Comparison of ENCODE assay signal across 26 cellular contexts in genomic region chr2:42112418-42112817, GRCh38.
"Had no signal": no experiment of that assay in that cellular context is flagged by ENCODE, and none has a peak within 500 bp of the region (broad histone marks: within the 10 kb centered on the region; RNA-seq: fewer than 3 reads in every experiment).

No MANE protein-coding gene starts in this region.

- H3K4me1 ChIP-seq: body of pancreas had no signal

- H3K36me3 ChIP-seq: adrenal gland, gastroesophageal sphincter, left ventricle myocardium inferior, spleen, vagina had no signal

- H2AFZ ChIP-seq: hepatocyte had no signal

- H3K4me3 ChIP-seq: adrenal gland, body of pancreas, coronary artery, dorsolateral prefrontal cortex, gastroesophageal sphincter, hepatocyte, left ventricle myocardium inferior, lung, spleen, vagina had no signal

- H3K9me3 Mint-ChIP-seq: activated B cell treated with CpG ODN at 0.5 μM for 24 hours; activated CD8-positive, alpha-beta T cell treated with anti-CD3 and anti-CD28 coated beads for 36 hours; activated naive CD8-positive, alpha-beta T cell treated with anti-CD3 and anti-CD28 coated beads for 36 hours; naive thymus-derived CD8-positive, alpha-beta T cell; type B pancreatic cell had no signal

- H3K4me3 Mint-ChIP-seq: activated B cell treated with CpG ODN at 0.5 μM for 24 hours; activated CD8-positive, alpha-beta T cell treated with anti-CD3 and anti-CD28 coated beads for 36 hours; activated naive CD8-positive, alpha-beta T cell treated with anti-CD3 and anti-CD28 coated beads for 36 hours; type B pancreatic cell had no signal

- H3K27me3 ChIP-seq: adrenal gland, body of pancreas, dorsolateral prefrontal cortex, gastroesophageal sphincter, hepatocyte, spleen, vagina had no signal

- H3K27ac Mint-ChIP-seq: activated CD8-positive, alpha-beta T cell treated with anti-CD3 and anti-CD28 coated beads for 36 hours; activated naive CD8-positive, alpha-beta T cell treated with anti-CD3 and anti-CD28 coated beads for 36 hours; type B pancreatic cell had no signal

- H3K27me3 Mint-ChIP-seq: activated B cell treated with CpG ODN at 0.5 μM for 24 hours; activated CD8-positive, alpha-beta T cell treated with anti-CD3 and anti-CD28 coated beads for 36 hours; activated naive CD8-positive, alpha-beta T cell treated with anti-CD3 and anti-CD28 coated beads for 36 hours; naive thymus-derived CD8-positive, alpha-beta T cell had no signal

- ATAC-seq: activated CD8-positive, alpha-beta T cell treated with anti-CD3 and anti-CD28 coated beads for 36 hours; body of pancreas; gastroesophageal sphincter; naive thymus-derived CD8-positive, alpha-beta T cell; right cardiac atrium had no signal

- H3K36me3 Mint-ChIP-seq: activated naive CD8-positive, alpha-beta T cell treated with anti-CD3 and anti-CD28 coated beads for 36 hours; naive thymus-derived CD8-positive, alpha-beta T cell; type B pancreatic cell had no signal

- H3K79me2 ChIP-seq: hepatocyte had no signal

- H3K27ac ChIP-seq: adrenal gland, body of pancreas, coronary artery, dorsolateral prefrontal cortex, gastroesophageal sphincter, hepatocyte, left ventricle myocardium inferior, spleen, vagina had no signal

- H3K4me2 ChIP-seq: hepatocyte had no signal

- H3K9me3 ChIP-seq: adrenal gland, body of pancreas, gastroesophageal sphincter, left ventricle myocardium inferior, spleen, vagina had no signal

- DNase-seq: activated B cell treated with CpG ODN at 0.5 μM for 24 hours; activated CD4-positive, alpha-beta T cell treated with anti-CD3 and anti-CD28 coated beads, Interleukin-2, amount 50 U/mL, for 1 hour; activated CD8-positive, alpha-beta T cell treated with anti-CD3 and anti-CD28 coated beads for 36 hours; activated naive CD4-positive, alpha-beta T cell; activated naive CD8-positive, alpha-beta T cell treated with anti-CD3 and anti-CD28 coated beads for 36 hours; activated T-cell treated with anti-CD3 and anti-CD28 coated beads, Interleukin-2, amount 50 U/mL, for 48 hours; adrenal gland; aorta; body of pancreas; cerebellar nuclear complex; dorsolateral prefrontal cortex; effector memory CD4-positive, alpha-beta T cell; erythroblast; left ventricle myocardium inferior; midbrain; naive thymus-derived CD8-positive, alpha-beta T cell; right cardiac atrium; spleen; stimulated activated naive CD4-positive, alpha-beta T cell treated with Interleukin-2 at 50 U/mL for 16 hours; T-helper 2 cell had no signal
